18 cellular contexts compared by ENCODE assay signal in genomic region chr2:175012516-175012915, GRCh38.
"Had no signal": no experiment of that assay in that cellular context is flagged by ENCODE, and none has a peak within 500 bp of the region (broad histone marks: within the 10 kb centered on the region; RNA-seq: fewer than 3 reads in every experiment).

No MANE protein-coding gene starts in this region.

- H3K9me3 ChIP-seq: ascending aorta, left ventricle myocardium inferior, neutrophil, thyroid gland had no signal

- ATAC-seq: activated CD4-positive, alpha-beta T cell treated with anti-CD3 and anti-CD28 coated beads for 36 hours; activated CD8-positive, alpha-beta memory T cell treated with anti-CD3 and anti-CD28 coated beads, Interleukin-2, amount 10 ng/mL, durations not matched to agents 7 days and 5 days; natural killer cell; stimulated activated effector memory CD8-positive, alpha-beta T cell treated with anti-CD3 and anti-CD28 coated beads, Interleukin-12 subunit alpha, Interleukin-12 subunit beta, amount 100 ng/mL, for 72 hours had no signal

- H2AFZ ChIP-seq: hepatocyte, parathyroid adenoma had no signal

- H3K4me2 ChIP-seq: hepatocyte had no signal

- H3K36me3 ChIP-seq: ascending aorta, left ventricle myocardium inferior, neutrophil, thyroid gland, WERI-Rb-1 had no signal

- H3K9ac ChIP-seq: parathyroid adenoma had no signal

- H3K4me1 ChIP-seq: parathyroid adenoma had no signal

- H3K27me3 ChIP-seq: ascending aorta, thyroid gland had no signal

- H3K4me3 ChIP-seq: ascending aorta, hepatocyte, left ventricle myocardium inferior, thyroid gland had no signal

- H3K79me2 ChIP-seq: hepatocyte, parathyroid adenoma had no signal

- DNase-seq: activated CD4-positive, alpha-beta memory T cell treated with anti-CD3 and anti-CD28 coated beads for 36 hours; activated CD4-positive, alpha-beta T cell treated with anti-CD3 and anti-CD28 coated beads for 36 hours; activated CD8-positive, alpha-beta memory T cell treated with anti-CD3 and anti-CD28 coated beads, Interleukin-2, amount 10 ng/mL, durations not matched to agents 7 days and 5 days; activated naive CD4-positive, alpha-beta T cell treated with anti-CD3 and anti-CD28 coated beads for 36 hours; activated T-cell treated with anti-CD3 and anti-CD28 coated beads, Interleukin-2, amount 50 U/mL, for 1 hour; erythroblast; left ventricle myocardium inferior; mesenchymal stem cell; natural killer cell; stimulated activated CD4-positive, alpha-beta T cell treated with anti-CD3 and anti-CD28 coated beads, Interleukin-12 subunit alpha, Interleukin-12 subunit beta, amount 100 ng/mL, for 4 hours; stimulated activated CD4-positive, alpha-beta T cell treated with anti-CD3 and anti-CD28 coated beads, Interleukin-2, amount 100 ng/mL, for 24 hours; thyroid gland; WERI-Rb-1 had no signal

- H3K27ac ChIP-seq: ascending aorta, hepatocyte, left ventricle myocardium inferior, neutrophil, parathyroid adenoma, thyroid gland, WERI-Rb-1 had no signal
